ENCODE assay signal across 2 cellular contexts in genomic region chr7:102954359-102954758, GRCh38. TPM values are rescaled to one million over a fixed set of nuclear protein-coding genes. Genes with fewer than 3 reads are reported as not detected.
"Had no signal": no experiment of that assay in that cellular context is flagged by ENCODE, and none has a peak within 500 bp of the region (broad histone marks: within the 10 kb centered on the region; RNA-seq: fewer than 3 reads in every experiment).

No MANE protein-coding gene starts in this region.

RNA-seq across cellular contexts. Expression of gene LRRC17, which starts 41.6 kb away (rescaled TPM):
- total RNA-seq: HT-29 had no signal
- polyA plus RNA-seq: IgD-negative memory B cell had no signal
